Comparison of ENCODE assay signal across 9 cellular contexts in the genomic region with DNA sequence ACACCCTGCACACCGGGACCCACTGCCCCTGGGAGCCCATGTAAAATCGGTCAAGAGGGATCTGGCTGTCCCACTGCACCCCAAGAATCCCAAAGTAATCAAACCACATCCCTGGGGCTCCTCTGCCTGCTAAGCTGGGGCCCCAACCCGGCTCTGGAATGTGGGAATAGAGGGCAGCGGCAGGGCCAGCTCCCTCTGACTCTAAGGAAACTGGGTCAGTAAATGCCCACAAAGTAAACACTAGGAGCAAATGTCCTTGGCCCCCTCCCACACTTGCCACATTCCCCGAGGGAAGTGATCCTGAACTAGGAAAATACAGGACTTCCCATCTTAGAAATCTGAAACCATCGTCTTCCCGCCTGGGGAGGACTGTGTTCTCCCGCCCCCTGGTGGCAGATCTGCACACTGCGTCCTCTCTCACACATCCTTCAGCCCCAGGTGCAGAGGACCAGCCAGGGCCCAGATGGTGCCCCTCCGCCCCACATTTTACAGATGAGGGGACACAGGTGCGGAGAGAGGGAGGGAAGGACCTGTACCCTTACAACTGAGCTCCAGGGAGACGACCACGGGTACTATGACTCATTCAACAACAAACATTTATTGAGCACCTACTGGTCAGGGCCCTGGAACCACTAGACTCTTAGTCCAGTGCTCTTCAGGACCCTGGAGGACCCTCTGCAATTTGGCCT. TPM values are rescaled to one million over a fixed set of nuclear protein-coding genes. Genes with fewer than 3 reads are reported as not detected.
A peak's percentile ranks its signal among the peaks of the same experiment; 100 is the strongest.
DNase-seq lines count a peak whose midpoint lies in the region; ATAC-seq, FAIRE-seq and TF ChIP-seq lines count a peak whose summit lies in the region.
"Had no signal": no experiment of that assay in that cellular context is flagged by ENCODE, and none has a peak within 500 bp of the region (broad histone marks: within the 10 kb centered on the region; RNA-seq: fewer than 3 reads in every experiment).

No MANE protein-coding gene starts in this region.

- no peak for TF ChIP-seq POLR2A in esophagus muscularis mucosa (IDR thresholded peaks at IDR 0.05; ENCODE audit: low read depth)

- TF ChIP-seq EP300 in esophagus muscularis mucosa (IDR thresholded peaks at IDR 0.05) = no peak

- no peak overlapping the region for H3K4me3 ChIP-seq in CD4-positive, CD25-positive, alpha-beta regulatory T cell (ENCODE audit: low read depth, low read length)
- H3K4me3 ChIP-seq in NT2/D1 (ENCODE audit: insufficient read length, low read depth) = no peak overlapping the region
- H3K4me3 ChIP-seq in esophagus muscularis mucosa = peak overlapping the region in 3 of 4 donors; percentile 7 to 38 (median 23)

- peaks cover 3% of the 10 kb centered on the region for H3K36me3 Mint-ChIP-seq in CD4-positive, CD25-positive, alpha-beta regulatory T cell
- no peaks in the 10 kb centered on the region for H3K36me3 Mint-ChIP-seq in naive B cell
- H3K36me3 Mint-ChIP-seq in stimulated activated memory B cell treated with anti-CD40 and anti-IgM and Interleukin-4, amounts not matched to agents 10 μg/mL and 1 μg/mL and 100 μg/mL, for 72 hours = no peaks in the 10 kb centered on the region

- H3K27me3 ChIP-seq in CD4-positive, CD25-positive, alpha-beta regulatory T cell (ENCODE audit: control insufficient read depth, insufficient read depth, low read length) = no peaks in the 10 kb centered on the region
- H3K27me3 ChIP-seq in NT2/D1 (ENCODE audit: insufficient read depth, insufficient read length) = no peaks in the 10 kb centered on the region
- H3K27me3 ChIP-seq in esophagus muscularis mucosa = peaks cover 0 to 17% (median 0%) of the 10 kb centered on the region in 4 donors

- peak overlapping the region in 2 of 3 donors; percentile 17 to 88 for H3K27ac Mint-ChIP-seq in CD4-positive, CD25-positive, alpha-beta regulatory T cell
- peak overlapping the region in 1 of 6 donors; percentile 73 for H3K27ac Mint-ChIP-seq in naive B cell
- no peak overlapping the region for H3K27ac Mint-ChIP-seq in stimulated activated memory B cell treated with anti-CD40 and anti-IgM and Interleukin-4, amounts not matched to agents 10 μg/mL and 1 μg/mL and 100 μg/mL, for 72 hours
- H3K27ac Mint-ChIP-seq: IgD-negative memory B cell had no signal

- H3K9me3 ChIP-seq in CD4-positive, CD25-positive, alpha-beta regulatory T cell (ENCODE audit: control insufficient read depth in 2 of 2, low read length in 2 of 2) = no peaks in the 10 kb centered on the region
- no peaks in the 10 kb centered on the region for H3K9me3 ChIP-seq in NT2/D1 (ENCODE audit: insufficient read depth, low read length)
- H3K9me3 ChIP-seq in esophagus muscularis mucosa = no peaks in the 10 kb centered on the region

- peaks cover 2% of the 10 kb centered on the region for H3K27me3 Mint-ChIP-seq in CD4-positive, CD25-positive, alpha-beta regulatory T cell
- H3K27me3 Mint-ChIP-seq in naive B cell = peaks cover 0 to 8% (median 7%) of the 10 kb centered on the region in 3 donors
- peaks cover 10% of the 10 kb centered on the region for H3K27me3 Mint-ChIP-seq in stimulated activated memory B cell treated with anti-CD40 and anti-IgM and Interleukin-4, amounts not matched to agents 10 μg/mL and 1 μg/mL and 100 μg/mL, for 72 hours

- H3K27ac ChIP-seq in CD4-positive, CD25-positive, alpha-beta regulatory T cell (ENCODE audit: insufficient read depth, low read length, poor library complexity, severe bottlenecking) = no peak overlapping the region
- H3K27ac ChIP-seq in esophagus muscularis mucosa (replicated peaks in 1 of 4) = peak overlapping the region in 1 of 4 donors; percentile 28

- H3K4me3 Mint-ChIP-seq in CD4-positive, CD25-positive, alpha-beta regulatory T cell = no peak overlapping the region
- H3K4me3 Mint-ChIP-seq in naive B cell = peak overlapping the region in 2 of 8 donors; percentile 5 to 46
- no peak overlapping the region for H3K4me3 Mint-ChIP-seq in stimulated activated memory B cell treated with anti-CD40 and anti-IgM and Interleukin-4, amounts not matched to agents 10 μg/mL and 1 μg/mL and 100 μg/mL, for 72 hours

- no peaks in the 10 kb centered on the region for H3K36me3 ChIP-seq in CD4-positive, CD25-positive, alpha-beta regulatory T cell (ENCODE audit: control insufficient read depth, insufficient read depth, low read length)
- H3K36me3 ChIP-seq in NT2/D1 (ENCODE audit: insufficient read depth, insufficient read length, low read length) = peaks cover 32% of the 10 kb centered on the region
- H3K36me3 ChIP-seq in esophagus muscularis mucosa = peaks cover 0 to 28% (median 6%) of the 10 kb centered on the region in 4 donors

- FAIRE-seq in HTR-8/SVneo (lab: Jason Lieb, UNC) = peak; percentile 54

- H3K9ac ChIP-seq in NT2/D1 (ENCODE audit: insufficient read length, low read depth) = peak overlapping the region; percentile 68

- peak in 2 of 3 experiments; percentile 96 to 97 for TF ChIP-seq CTCF in esophagus muscularis mucosa (IDR thresholded peaks at IDR 0.05)

- no peaks in the 10 kb centered on the region for H3K9me3 Mint-ChIP-seq in CD4-positive, CD25-positive, alpha-beta regulatory T cell
- H3K9me3 Mint-ChIP-seq in naive B cell = no peaks in the 10 kb centered on the region
- no peaks in the 10 kb centered on the region for H3K9me3 Mint-ChIP-seq in stimulated activated memory B cell treated with anti-CD40 and anti-IgM and Interleukin-4, amounts not matched to agents 10 μg/mL and 1 μg/mL and 100 μg/mL, for 72 hours
- H3K9me3 Mint-ChIP-seq: IgD-negative memory B cell had no signal

- H3K4me1 ChIP-seq in CD4-positive, CD25-positive, alpha-beta regulatory T cell (ENCODE audit: control insufficient read depth, insufficient read depth, low read length, poor library complexity, severe bottlenecking) = peaks cover 4% of the 10 kb centered on the region
- H3K4me1 ChIP-seq in NT2/D1 (ENCODE audit: insufficient read depth, insufficient read length) = peaks cover 16% of the 10 kb centered on the region
- peaks cover 7 to 14% (median 9%) of the 10 kb centered on the region in 4 donors for H3K4me1 ChIP-seq in esophagus muscularis mucosa

- intact Hi-C loops in esophagus muscularis mucosa (cut with DNase I) = loop anchor here (1.0 kb wide), 1 partner anchor 63 kb away; no protein-coding TSS in a partner anchor

- peak; percentile 74 to 81 for ATAC-seq in CD4-positive, CD25-positive, alpha-beta regulatory T cell (ENCODE audit: low read depth in 2 of 2)
- ATAC-seq in naive B cell (ENCODE audit: low read depth in 2 of 2) = peak; percentile 68 to 79
- ATAC-seq in stimulated activated memory B cell treated with anti-CD40 and anti-IgM and Interleukin-4, amounts not matched to agents 10 μg/mL and 1 μg/mL and 100 μg/mL, for 72 hours = peak; percentile 74
- ATAC-seq in HG02763 (IDR thresholded peaks at IDR 0.05; ENCODE audit: unreplicated experiment) = no peak

- WGBS in esophagus muscularis mucosa = 19% methylated on average over 7 of the region's 13 CpGs

- H3K4me1 Mint-ChIP-seq in CD4-positive, CD25-positive, alpha-beta regulatory T cell = peaks cover 3 to 10% (median 5%) of the 10 kb centered on the region in 4 donors
- H3K4me1 Mint-ChIP-seq in naive B cell = peaks cover 10 to 17% (median 16%) of the 10 kb centered on the region in 3 donors
- peaks cover 16% of the 10 kb centered on the region for H3K4me1 Mint-ChIP-seq in stimulated activated memory B cell treated with anti-CD40 and anti-IgM and Interleukin-4, amounts not matched to agents 10 μg/mL and 1 μg/mL and 100 μg/mL, for 72 hours

- DNase-seq in CD4-positive, CD25-positive, alpha-beta regulatory T cell = peak; percentile 54 to 65 (median 64)
- DNase-seq in HTR-8/SVneo (ENCODE audit: insufficient read length, low spot score) (peak; percentile 88), NT2/D1 (ENCODE audit: low read depth, low spot score) (no peak), activated T-cell treated with anti-CD3 and anti-CD28 coated beads for 24 hours (ENCODE audit: low read depth) (peak; percentile 61), esophagus muscularis mucosa (ENCODE audit: extremely low spot score) (peak; percentile 97), naive B cell (peak; percentile 66)

RNA-seq across cellular contexts. Expression of a gene that starts 10.2 kb away (rescaled TPM):
- 1.7 TPM for total RNA-seq in CD4-positive, CD25-positive, alpha-beta regulatory T cell
- polyA plus RNA-seq in CD4-positive, CD25-positive, alpha-beta regulatory T cell = 1 to 10 TPM in 3 of 4 donors, under 1 TPM in 1; 0.59 to 2.9 (median 2.5) TPM
- 10 to 100 TPM in 2 of 4 donors, 1 to 10 TPM in 2; 8.4 to 19.9 (median 14.4) TPM for total RNA-seq in esophagus muscularis mucosa
- 1 to 10 TPM in 2 of 6 donors, under 1 TPM in 4; 0.39 to 2.9 (median 0.87) TPM for polyA plus RNA-seq in naive B cell (ENCODE audit: low read depth in 6 of 6)

RNA-seq across cellular contexts. Expression of a gene that starts 11.3 kb away (rescaled TPM):
- total RNA-seq in CD4-positive, CD25-positive, alpha-beta regulatory T cell = not detected
- under 1 TPM in 1 of 4 donors, not detected in 3; 0.25 TPM for polyA plus RNA-seq in CD4-positive, CD25-positive, alpha-beta regulatory T cell
- total RNA-seq in esophagus muscularis mucosa = 10 to 100 TPM; 30.5 to 49.4 (median 33.8) TPM
- polyA plus RNA-seq in naive B cell (ENCODE audit: low read depth in 6 of 6) = not detected
- polyA plus RNA-seq: IgD-negative memory B cell had no signal

RNA-seq across cellular contexts. Expression of a gene that starts 15.0 kb away (rescaled TPM):
- total RNA-seq in CD4-positive, CD25-positive, alpha-beta regulatory T cell = 1.3 TPM
- under 1 TPM in 2 of 4 donors, not detected in 2; 0.32 to 0.33 TPM for polyA plus RNA-seq in CD4-positive, CD25-positive, alpha-beta regulatory T cell
- total RNA-seq in esophagus muscularis mucosa = 10 to 100 TPM; 24.5 to 56.6 (median 46.4) TPM
- 100 to 1,000 TPM in 2 of 6 donors, 10 to 100 TPM in 4; 32.9 to 123 (median 51.0) TPM for polyA plus RNA-seq in naive B cell (ENCODE audit: low read depth in 6 of 6)

RNA-seq across cellular contexts. Expression of a gene that starts 34.5 kb away (rescaled TPM):
- 17.9 TPM for total RNA-seq in CD4-positive, CD25-positive, alpha-beta regulatory T cell
- 10 to 100 TPM; 15.5 to 37.7 (median 18.1) TPM for polyA plus RNA-seq in CD4-positive, CD25-positive, alpha-beta regulatory T cell
- total RNA-seq in esophagus muscularis mucosa = 10 to 100 TPM; 64.8 to 95.6 (median 70.1) TPM
- 10 to 100 TPM; 28.9 to 49.8 (median 37.8) TPM for polyA plus RNA-seq in naive B cell (ENCODE audit: low read depth in 6 of 6)

RNA-seq across cellular contexts. Expression of a gene that starts 36.1 kb away (rescaled TPM):
- not detected for total RNA-seq in CD4-positive, CD25-positive, alpha-beta regulatory T cell
- polyA plus RNA-seq in CD4-positive, CD25-positive, alpha-beta regulatory T cell = under 1 TPM in 3 of 4 donors, not detected in 1; 0.19 to 0.25 (median 0.21) TPM
- 1 to 10 TPM; 1.7 to 3.0 (median 2.7) TPM for total RNA-seq in esophagus muscularis mucosa
- polyA plus RNA-seq in naive B cell (ENCODE audit: low read depth in 6 of 6) = not detected

Comparison
In these comparisons a context has a peak if more than half of its experiments do, and no peak if none do; other contexts are left out.
1. H3K4me3 ChIP-seq: peak in esophagus muscularis mucosa (3 of 4); none in CD4-positive, CD25-positive, alpha-beta regulatory T cell (single experiment) and NT2/D1 (single experiment).
2. RNA of a gene that starts 11.3 kb away (total RNA-seq): 30.5 to 49.4 TPM in esophagus muscularis mucosa; not detected in CD4-positive, CD25-positive, alpha-beta regulatory T cell (single experiment); every median in the first group is over 10 times any median in the second.
3. RNA of a gene that starts 15.0 kb away (total RNA-seq): 24.5 to 56.6 TPM in esophagus muscularis mucosa; 1.3 TPM in CD4-positive, CD25-positive, alpha-beta regulatory T cell (single experiment); every median in the first group is over 10 times any median in the second.